Comparison of ENCODE assay signal across 16 cellular contexts in genomic region chr7:139822855-139823254, GRCh38. TPM values are rescaled to one million over a fixed set of nuclear protein-coding genes. Genes with fewer than 3 reads are reported as not detected.
DNase-seq lines count a peak whose midpoint lies in the region; TF ChIP-seq lines count a peak whose summit lies in the region.
"Had no signal": no experiment of that assay in that cellular context is flagged by ENCODE, and none has a peak within 500 bp of the region (broad histone marks: within the 10 kb centered on the region; RNA-seq: fewer than 3 reads in every experiment).

No MANE protein-coding gene starts in this region.

- peaks cover 0 to 6% (median 0%) of the 10 kb centered on the region in 4 donors for H3K4me1 ChIP-seq in esophagus muscularis mucosa
- H3K4me1 ChIP-seq: Caco-2 had no signal

- H3K36me3 ChIP-seq in esophagus muscularis mucosa: no peaks in the 10 kb centered on the region
- H3K36me3 ChIP-seq: BLaER1 treated with 17β-estradiol and CSF1 and Interleukin-3, amounts not matched to agents 10 nM and 100 nM had no signal

- H3K27me3 ChIP-seq in esophagus muscularis mucosa: peaks cover 0 to 5% (median 0%) of the 10 kb centered on the region in 4 donors
- H3K27me3 ChIP-seq: BLaER1 treated with 17β-estradiol and CSF1 and Interleukin-3, amounts not matched to agents 10 nM and 100 nM had no signal

- peak; percentile 13 for DNase-seq in activated CD8-positive, alpha-beta memory T cell treated with anti-CD3 and anti-CD28 coated beads for 24 hours
- DNase-seq in activated CD8-positive, alpha-beta memory T cell treated with anti-CD3 and anti-CD28 coated beads, Interleukin-2, amount 50 U/mL, for 4 hours: no peak
- DNase-seq in esophagus muscularis mucosa (ENCODE audit: extremely low spot score) (peak; percentile 83), occipital lobe (lab: John Stamatoyannopoulos, UW) (no peak)
- DNase-seq in stimulated activated CD8-positive, alpha-beta memory T cell treated with anti-CD3 and anti-CD28 coated beads, Interleukin-4, amount 100 ng/mL, for 48 hours: no peak
- DNase-seq: AML-193; Caco-2; Calu3; CD4-positive, alpha-beta T cell; CD8-positive, alpha-beta T cell; DMS79 treated with DMSO at 0.1 percent for 48 hours; GF-D8 had no signal

- WGBS in esophagus muscularis mucosa: 91% methylated on average over 9 of the region's 9 CpGs

- intact Hi-C loops in esophagus muscularis mucosa (cut with DNase I): no loop called here

- no peaks in the 10 kb centered on the region for H3K9me3 ChIP-seq in esophagus muscularis mucosa
- H3K9me3 ChIP-seq: A549, Caco-2 had no signal

- no peak overlapping the region for H3K4me3 ChIP-seq in esophagus muscularis mucosa
- H3K4me3 ChIP-seq: A549; BLaER1 treated with 17β-estradiol and CSF1 and Interleukin-3, amounts not matched to agents 10 nM and 100 nM had no signal

- TF ChIP-seq CTCF in esophagus muscularis mucosa (IDR thresholded peaks at IDR 0.05): no peak

- no peak for TF ChIP-seq POLR2A in esophagus muscularis mucosa (IDR thresholded peaks at IDR 0.05; ENCODE audit: low read depth)

- no peak for TF ChIP-seq EP300 in esophagus muscularis mucosa (IDR thresholded peaks at IDR 0.05)

- no peak overlapping the region for H3K27ac ChIP-seq in esophagus muscularis mucosa (replicated peaks in 1 of 4)
- H3K27ac ChIP-seq: 22Rv1; A549; BLaER1 treated with 17β-estradiol and CSF1 and Interleukin-3, amounts not matched to agents 10 nM and 100 nM; C4-2B had no signal

RNA-seq across cellular contexts. Expression of gene TBXAS1, which starts 6.2 kb away (rescaled TPM):
- total RNA-seq in esophagus muscularis mucosa (10 to 100 TPM in 3 of 4 donors, 1 to 10 TPM in 1; 9.8 to 31.3 (median 13.5) TPM), occipital lobe (3.4 TPM)

RNA-seq across cellular contexts. Expression of gene HIPK2, which starts 45.1 kb away (rescaled TPM):
- total RNA-seq in esophagus muscularis mucosa (10 to 100 TPM; 20.9 to 40.9 (median 26.7) TPM), occipital lobe (12.0 TPM)

Comparison
In these comparisons a context has a peak if more than half of its experiments do, and no peak if none do; other contexts are left out.
1. DNase-seq: peak in activated CD8-positive, alpha-beta memory T cell treated with anti-CD3 and anti-CD28 coated beads for 24 hours (single experiment) and esophagus muscularis mucosa (single experiment); none in activated CD8-positive, alpha-beta memory T cell treated with anti-CD3 and anti-CD28 coated beads, Interleukin-2, amount 50 U/mL, for 4 hours (single experiment), stimulated activated CD8-positive, alpha-beta memory T cell treated with anti-CD3 and anti-CD28 coated beads, Interleukin-4, amount 100 ng/mL, for 48 hours (single experiment) and occipital lobe (single experiment).